ENCODE assay signal across 1 cellular context in the genomic region with DNA sequence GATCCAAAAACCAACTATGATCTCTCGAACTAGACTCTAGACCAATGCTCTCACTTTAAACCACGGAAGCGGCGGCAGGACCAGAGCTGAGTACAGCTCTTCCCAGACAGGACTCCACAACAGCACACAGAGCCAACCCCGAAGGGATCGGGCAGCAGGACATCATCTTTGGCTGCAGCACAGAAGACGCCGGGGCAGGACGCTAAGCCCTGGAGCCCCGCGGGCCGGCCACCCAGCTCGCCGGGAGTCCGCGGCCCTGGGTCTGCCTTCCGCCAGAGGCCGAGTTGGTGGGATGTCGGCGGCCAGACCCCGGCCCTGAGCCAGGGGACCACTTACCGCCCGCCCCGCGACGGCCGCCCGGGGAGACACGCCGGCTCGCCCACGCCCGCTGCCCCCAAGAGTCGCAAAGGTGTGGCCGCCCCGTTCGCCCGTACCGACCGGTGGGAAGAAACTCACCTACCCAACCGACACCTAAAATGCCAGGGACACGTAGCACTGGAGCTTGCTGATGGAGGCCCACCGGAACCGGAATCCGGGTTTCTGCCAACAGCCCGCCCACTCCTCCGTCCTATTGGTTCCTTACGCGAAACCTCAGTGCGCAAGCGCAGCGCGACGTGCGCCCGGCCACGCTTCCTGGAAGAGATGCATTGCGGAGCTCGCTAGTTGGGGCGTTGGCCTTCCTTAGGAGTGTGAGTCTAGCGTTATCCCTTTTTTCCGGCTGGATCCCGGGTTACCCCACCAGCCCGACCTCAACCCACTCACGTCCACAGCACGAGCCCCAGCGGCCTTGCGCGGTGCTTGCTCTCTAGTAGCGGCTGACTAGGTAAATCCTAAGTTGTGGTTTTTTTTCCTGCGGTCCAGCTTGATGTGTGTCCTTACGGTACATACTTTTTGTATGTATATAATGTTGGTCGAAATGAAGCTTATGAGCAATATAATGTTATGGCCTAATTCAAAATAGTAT.
A peak's percentile ranks its signal among the peaks of the same experiment; 100 is the strongest.
TF ChIP-seq lines count a peak whose summit lies in the region.

A gene (minus strand): TSS at position 510 of the 964 bp plus-strand sequence. CDS start 1,623 bp downstream, outside the sequence.

TF ChIP-seq in WTC11, 78 proteins besides CTCF, POLR2A, EP300 and RAD21 (continued from another document and continues in another):
- TF ChIP-seq, protein P1, sequence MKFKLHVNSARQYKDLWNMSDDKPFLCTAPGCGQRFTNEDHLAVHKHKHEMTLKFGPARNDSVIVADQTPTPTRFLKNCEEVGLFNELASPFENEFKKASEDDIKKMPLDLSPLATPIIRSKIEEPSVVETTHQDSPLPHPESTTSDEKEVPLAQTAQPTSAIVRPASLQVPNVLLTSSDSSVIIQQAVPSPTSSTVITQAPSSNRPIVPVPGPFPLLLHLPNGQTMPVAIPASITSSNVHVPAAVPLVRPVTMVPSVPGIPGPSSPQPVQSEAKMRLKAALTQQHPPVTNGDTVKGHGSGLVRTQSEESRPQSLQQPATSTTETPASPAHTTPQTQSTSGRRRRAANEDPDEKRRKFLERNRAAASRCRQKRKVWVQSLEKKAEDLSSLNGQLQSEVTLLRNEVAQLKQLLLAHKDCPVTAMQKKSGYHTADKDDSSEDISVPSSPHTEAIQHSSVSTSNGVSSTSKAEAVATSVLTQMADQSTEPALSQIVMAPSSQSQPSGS (CRISPR knock-in tag; IDR thresholded peaks at IDR 0.05; ENCODE audit: borderline replicate concordance, low read depth): no peak
- TF ChIP-seq HMGA2 (CRISPR knock-in tag; IDR thresholded peaks at IDR 0.05) (no peak), NFE2L1 (CRISPR knock-in tag; IDR thresholded peaks at IDR 0.05) (no peak), GRHL2 (CRISPR knock-in tag; IDR thresholded peaks at IDR 0.05; ENCODE audit: insufficient replicate concordance, severe bottlenecking) (no peak), ELF4 (CRISPR knock-in tag; IDR thresholded peaks at IDR 0.05; ENCODE audit: low read depth) (0 out of 2 replicates have a peak, but pooled peaks have one; percentile 35), CBFB (CRISPR knock-in tag; IDR thresholded peaks at IDR 0.05; ENCODE audit: low read depth) (no peak), GABPB1 (CRISPR knock-in tag; IDR thresholded peaks at IDR 0.05) (peak; percentile 49), NFATC4 (CRISPR knock-in tag; IDR thresholded peaks at IDR 0.05) (no peak), SP1 (CRISPR knock-in tag; conservative IDR thresholded peaks at IDR 0.05) (0 out of 2 replicates have a peak, but pooled peaks have one; percentile 43), SMAD3 (CRISPR knock-in tag; IDR thresholded peaks at IDR 0.05; ENCODE audit: borderline replicate concordance) (no peak), ZNF219 (CRISPR knock-in tag; IDR thresholded peaks at IDR 0.05; ENCODE audit: borderline replicate concordance) (no peak), JAZF1 (CRISPR knock-in tag; IDR thresholded peaks at IDR 0.05) (no peak), ZNF232 (CRISPR knock-in tag; IDR thresholded peaks at IDR 0.05) (no peak), ETV6 (CRISPR knock-in tag; IDR thresholded peaks at IDR 0.05) (no peak), FOXP1 (CRISPR knock-in tag; IDR thresholded peaks at IDR 0.05; ENCODE audit: borderline replicate concordance) (peak; percentile 59; the same call in 1 of the 2 replicates), CREM (CRISPR knock-in tag; IDR thresholded peaks at IDR 0.05) (peak; percentile 85), ESRRA (CRISPR knock-in tag; IDR thresholded peaks at IDR 0.05; ENCODE audit: borderline replicate concordance) (no peak), RELA (CRISPR knock-in tag; IDR thresholded peaks at IDR 0.05; ENCODE audit: borderline replicate concordance) (no peak), SOX15 (CRISPR knock-in tag; IDR thresholded peaks at IDR 0.05) (no peak), GTF2I (CRISPR knock-in tag; conservative IDR thresholded peaks at IDR 0.05) (no peak)
- TF ChIP-seq, protein P2, sequence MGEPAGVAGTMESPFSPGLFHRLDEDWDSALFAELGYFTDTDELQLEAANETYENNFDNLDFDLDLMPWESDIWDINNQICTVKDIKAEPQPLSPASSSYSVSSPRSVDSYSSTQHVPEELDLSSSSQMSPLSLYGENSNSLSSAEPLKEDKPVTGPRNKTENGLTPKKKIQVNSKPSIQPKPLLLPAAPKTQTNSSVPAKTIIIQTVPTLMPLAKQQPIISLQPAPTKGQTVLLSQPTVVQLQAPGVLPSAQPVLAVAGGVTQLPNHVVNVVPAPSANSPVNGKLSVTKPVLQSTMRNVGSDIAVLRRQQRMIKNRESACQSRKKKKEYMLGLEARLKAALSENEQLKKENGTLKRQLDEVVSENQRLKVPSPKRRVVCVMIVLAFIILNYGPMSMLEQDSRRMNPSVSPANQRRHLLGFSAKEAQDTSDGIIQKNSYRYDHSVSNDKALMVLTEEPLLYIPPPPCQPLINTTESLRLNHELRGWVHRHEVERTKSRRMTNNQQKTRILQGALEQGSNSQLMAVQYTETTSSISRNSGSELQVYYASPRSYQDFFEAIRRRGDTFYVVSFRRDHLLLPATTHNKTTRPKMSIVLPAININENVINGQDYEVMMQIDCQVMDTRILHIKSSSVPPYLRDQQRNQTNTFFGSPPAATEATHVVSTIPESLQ (CRISPR knock-in tag; IDR thresholded peaks at IDR 0.05): no peak
- TF ChIP-seq, protein P3, sequence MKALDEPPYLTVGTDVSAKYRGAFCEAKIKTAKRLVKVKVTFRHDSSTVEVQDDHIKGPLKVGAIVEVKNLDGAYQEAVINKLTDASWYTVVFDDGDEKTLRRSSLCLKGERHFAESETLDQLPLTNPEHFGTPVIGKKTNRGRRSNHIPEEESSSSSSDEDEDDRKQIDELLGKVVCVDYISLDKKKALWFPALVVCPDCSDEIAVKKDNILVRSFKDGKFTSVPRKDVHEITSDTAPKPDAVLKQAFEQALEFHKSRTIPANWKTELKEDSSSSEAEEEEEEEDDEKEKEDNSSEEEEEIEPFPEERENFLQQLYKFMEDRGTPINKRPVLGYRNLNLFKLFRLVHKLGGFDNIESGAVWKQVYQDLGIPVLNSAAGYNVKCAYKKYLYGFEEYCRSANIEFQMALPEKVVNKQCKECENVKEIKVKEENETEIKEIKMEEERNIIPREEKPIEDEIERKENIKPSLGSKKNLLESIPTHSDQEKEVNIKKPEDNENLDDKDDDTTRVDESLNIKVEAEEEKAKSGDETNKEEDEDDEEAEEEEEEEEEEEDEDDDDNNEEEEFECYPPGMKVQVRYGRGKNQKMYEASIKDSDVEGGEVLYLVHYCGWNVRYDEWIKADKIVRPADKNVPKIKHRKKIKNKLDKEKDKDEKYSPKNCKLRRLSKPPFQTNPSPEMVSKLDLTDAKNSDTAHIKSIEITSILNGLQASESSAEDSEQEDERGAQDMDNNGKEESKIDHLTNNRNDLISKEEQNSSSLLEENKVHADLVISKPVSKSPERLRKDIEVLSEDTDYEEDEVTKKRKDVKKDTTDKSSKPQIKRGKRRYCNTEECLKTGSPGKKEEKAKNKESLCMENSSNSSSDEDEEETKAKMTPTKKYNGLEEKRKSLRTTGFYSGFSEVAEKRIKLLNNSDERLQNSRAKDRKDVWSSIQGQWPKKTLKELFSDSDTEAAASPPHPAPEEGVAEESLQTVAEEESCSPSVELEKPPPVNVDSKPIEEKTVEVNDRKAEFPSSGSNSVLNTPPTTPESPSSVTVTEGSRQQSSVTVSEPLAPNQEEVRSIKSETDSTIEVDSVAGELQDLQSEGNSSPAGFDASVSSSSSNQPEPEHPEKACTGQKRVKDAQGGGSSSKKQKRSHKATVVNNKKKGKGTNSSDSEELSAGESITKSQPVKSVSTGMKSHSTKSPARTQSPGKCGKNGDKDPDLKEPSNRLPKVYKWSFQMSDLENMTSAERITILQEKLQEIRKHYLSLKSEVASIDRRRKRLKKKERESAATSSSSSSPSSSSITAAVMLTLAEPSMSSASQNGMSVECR (CRISPR knock-in tag; IDR thresholded peaks at IDR 0.05; ENCODE audit: borderline replicate concordance): no peak
- TF ChIP-seq, protein P4, sequence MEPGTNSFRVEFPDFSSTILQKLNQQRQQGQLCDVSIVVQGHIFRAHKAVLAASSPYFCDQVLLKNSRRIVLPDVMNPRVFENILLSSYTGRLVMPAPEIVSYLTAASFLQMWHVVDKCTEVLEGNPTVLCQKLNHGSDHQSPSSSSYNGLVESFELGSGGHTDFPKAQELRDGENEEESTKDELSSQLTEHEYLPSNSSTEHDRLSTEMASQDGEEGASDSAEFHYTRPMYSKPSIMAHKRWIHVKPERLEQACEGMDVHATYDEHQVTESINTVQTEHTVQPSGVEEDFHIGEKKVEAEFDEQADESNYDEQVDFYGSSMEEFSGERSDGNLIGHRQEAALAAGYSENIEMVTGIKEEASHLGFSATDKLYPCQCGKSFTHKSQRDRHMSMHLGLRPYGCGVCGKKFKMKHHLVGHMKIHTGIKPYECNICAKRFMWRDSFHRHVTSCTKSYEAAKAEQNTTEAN (CRISPR knock-in tag; IDR thresholded peaks at IDR 0.05): peak; percentile 52; the same call in 1 of the 2 replicates
- TF ChIP-seq, protein P5, sequence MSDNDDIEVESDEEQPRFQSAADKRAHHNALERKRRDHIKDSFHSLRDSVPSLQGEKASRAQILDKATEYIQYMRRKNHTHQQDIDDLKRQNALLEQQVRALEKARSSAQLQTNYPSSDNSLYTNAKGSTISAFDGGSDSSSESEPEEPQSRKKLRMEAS (CRISPR knock-in tag; IDR thresholded peaks at IDR 0.05): peak; percentile 76; the same call in 1 of the 2 replicates
- TF ChIP-seq, protein P6, sequence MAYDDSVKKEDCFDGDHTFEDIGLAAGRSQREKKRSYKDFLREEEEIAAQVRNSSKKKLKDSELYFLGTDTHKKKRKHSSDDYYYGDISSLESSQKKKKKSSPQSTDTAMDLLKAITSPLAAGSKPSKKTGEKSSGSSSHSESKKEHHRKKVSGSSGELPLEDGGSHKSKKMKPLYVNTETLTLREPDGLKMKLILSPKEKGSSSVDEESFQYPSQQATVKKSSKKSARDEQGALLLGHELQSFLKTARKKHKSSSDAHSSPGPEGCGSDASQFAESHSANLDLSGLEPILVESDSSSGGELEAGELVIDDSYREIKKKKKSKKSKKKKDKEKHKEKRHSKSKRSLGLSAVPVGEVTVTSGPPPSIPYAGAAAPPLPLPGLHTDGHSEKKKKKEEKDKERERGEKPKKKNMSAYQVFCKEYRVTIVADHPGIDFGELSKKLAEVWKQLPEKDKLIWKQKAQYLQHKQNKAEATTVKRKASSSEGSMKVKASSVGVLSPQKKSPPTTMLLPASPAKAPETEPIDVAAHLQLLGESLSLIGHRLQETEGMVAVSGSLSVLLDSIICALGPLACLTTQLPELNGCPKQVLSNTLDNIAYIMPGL (CRISPR knock-in tag; IDR thresholded peaks at IDR 0.05): peak; percentile 42; the same call in 1 of the 2 replicates
- TF ChIP-seq, protein P7, sequence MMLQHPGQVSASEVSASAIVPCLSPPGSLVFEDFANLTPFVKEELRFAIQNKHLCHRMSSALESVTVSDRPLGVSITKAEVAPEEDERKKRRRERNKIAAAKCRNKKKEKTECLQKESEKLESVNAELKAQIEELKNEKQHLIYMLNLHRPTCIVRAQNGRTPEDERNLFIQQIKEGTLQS (CRISPR knock-in tag; conservative IDR thresholded peaks at IDR 0.05): no peak
- TF ChIP-seq, protein P8, sequence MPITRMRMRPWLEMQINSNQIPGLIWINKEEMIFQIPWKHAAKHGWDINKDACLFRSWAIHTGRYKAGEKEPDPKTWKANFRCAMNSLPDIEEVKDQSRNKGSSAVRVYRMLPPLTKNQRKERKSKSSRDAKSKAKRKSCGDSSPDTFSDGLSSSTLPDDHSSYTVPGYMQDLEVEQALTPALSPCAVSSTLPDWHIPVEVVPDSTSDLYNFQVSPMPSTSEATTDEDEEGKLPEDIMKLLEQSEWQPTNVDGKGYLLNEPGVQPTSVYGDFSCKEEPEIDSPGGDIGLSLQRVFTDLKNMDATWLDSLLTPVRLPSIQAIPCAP (CRISPR knock-in tag; IDR thresholded peaks at IDR 0.05): no peak
- TF ChIP-seq, protein P9, sequence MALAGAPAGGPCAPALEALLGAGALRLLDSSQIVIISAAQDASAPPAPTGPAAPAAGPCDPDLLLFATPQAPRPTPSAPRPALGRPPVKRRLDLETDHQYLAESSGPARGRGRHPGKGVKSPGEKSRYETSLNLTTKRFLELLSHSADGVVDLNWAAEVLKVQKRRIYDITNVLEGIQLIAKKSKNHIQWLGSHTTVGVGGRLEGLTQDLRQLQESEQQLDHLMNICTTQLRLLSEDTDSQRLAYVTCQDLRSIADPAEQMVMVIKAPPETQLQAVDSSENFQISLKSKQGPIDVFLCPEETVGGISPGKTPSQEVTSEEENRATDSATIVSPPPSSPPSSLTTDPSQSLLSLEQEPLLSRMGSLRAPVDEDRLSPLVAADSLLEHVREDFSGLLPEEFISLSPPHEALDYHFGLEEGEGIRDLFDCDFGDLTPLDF (CRISPR knock-in tag; IDR thresholded peaks at IDR 0.05): no peak
- TF ChIP-seq, protein P10, sequence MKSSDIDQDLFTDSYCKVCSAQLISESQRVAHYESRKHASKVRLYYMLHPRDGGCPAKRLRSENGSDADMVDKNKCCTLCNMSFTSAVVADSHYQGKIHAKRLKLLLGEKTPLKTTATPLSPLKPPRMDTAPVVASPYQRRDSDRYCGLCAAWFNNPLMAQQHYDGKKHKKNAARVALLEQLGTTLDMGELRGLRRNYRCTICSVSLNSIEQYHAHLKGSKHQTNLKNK (CRISPR knock-in tag; IDR thresholded peaks at IDR 0.05): no peak
- TF ChIP-seq, protein P11, sequence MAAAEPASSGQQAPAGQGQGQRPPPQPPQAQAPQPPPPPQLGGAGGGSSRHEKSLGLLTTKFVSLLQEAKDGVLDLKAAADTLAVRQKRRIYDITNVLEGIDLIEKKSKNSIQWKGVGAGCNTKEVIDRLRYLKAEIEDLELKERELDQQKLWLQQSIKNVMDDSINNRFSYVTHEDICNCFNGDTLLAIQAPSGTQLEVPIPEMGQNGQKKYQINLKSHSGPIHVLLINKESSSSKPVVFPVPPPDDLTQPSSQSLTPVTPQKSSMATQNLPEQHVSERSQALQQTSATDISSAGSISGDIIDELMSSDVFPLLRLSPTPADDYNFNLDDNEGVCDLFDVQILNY (CRISPR knock-in tag; IDR thresholded peaks at IDR 0.05): no peak; the same call in 1 of the 2 replicates
- TF ChIP-seq, protein P12, sequence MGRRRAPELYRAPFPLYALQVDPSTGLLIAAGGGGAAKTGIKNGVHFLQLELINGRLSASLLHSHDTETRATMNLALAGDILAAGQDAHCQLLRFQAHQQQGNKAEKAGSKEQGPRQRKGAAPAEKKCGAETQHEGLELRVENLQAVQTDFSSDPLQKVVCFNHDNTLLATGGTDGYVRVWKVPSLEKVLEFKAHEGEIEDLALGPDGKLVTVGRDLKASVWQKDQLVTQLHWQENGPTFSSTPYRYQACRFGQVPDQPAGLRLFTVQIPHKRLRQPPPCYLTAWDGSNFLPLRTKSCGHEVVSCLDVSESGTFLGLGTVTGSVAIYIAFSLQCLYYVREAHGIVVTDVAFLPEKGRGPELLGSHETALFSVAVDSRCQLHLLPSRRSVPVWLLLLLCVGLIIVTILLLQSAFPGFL (CRISPR knock-in tag; IDR thresholded peaks at IDR 0.05; ENCODE audit: borderline replicate concordance): no peak
- TF ChIP-seq, protein P13, sequence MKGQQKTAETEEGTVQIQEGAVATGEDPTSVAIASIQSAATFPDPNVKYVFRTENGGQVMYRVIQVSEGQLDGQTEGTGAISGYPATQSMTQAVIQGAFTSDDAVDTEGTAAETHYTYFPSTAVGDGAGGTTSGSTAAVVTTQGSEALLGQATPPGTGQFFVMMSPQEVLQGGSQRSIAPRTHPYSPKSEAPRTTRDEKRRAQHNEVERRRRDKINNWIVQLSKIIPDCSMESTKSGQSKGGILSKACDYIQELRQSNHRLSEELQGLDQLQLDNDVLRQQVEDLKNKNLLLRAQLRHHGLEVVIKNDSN (CRISPR knock-in tag; IDR thresholded peaks at IDR 0.05): no peak
- TF ChIP-seq, protein P14, sequence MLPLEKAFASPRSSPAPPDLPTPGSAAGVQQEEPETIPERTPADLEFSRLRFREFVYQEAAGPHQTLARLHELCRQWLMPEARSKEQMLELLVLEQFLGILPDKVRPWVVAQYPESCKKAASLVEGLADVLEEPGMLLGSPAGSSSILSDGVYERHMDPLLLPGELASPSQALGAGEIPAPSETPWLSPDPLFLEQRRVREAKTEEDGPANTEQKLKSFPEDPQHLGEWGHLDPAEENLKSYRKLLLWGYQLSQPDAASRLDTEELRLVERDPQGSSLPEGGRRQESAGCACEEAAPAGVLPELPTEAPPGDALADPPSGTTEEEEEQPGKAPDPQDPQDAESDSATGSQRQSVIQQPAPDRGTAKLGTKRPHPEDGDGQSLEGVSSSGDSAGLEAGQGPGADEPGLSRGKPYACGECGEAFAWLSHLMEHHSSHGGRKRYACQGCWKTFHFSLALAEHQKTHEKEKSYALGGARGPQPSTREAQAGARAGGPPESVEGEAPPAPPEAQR (CRISPR knock-in tag; IDR thresholded peaks at IDR 0.05): no peak
